10 cellular contexts compared by ENCODE assay signal in genomic region chr2:29528891-29529520, GRCh38.
DNase-seq lines count a peak whose midpoint lies in the region; ATAC-seq and TF ChIP-seq lines count a peak whose summit lies in the region.
"Had no signal": no experiment of that assay in that cellular context is flagged by ENCODE, and none has a peak within 500 bp of the region (broad histone marks: within the 10 kb centered on the region; RNA-seq: fewer than 3 reads in every experiment).

No MANE protein-coding gene starts in this region.

- H3K4me1 Mint-ChIP-seq in activated CD4-positive, alpha-beta memory T cell treated with anti-CD3 and anti-CD28 coated beads for 36 hours (ENCODE audit: low read depth) = peaks cover 5% of the 10 kb centered on the region
- peaks cover 7% of the 10 kb centered on the region for H3K4me1 Mint-ChIP-seq in activated CD4-positive, alpha-beta memory T cell treated with anti-CD3 and anti-CD28 coated beads, Interleukin-2, amount 10 ng/mL, durations not matched to agents 7 days and 5 days
- peaks cover 0 to 7% of the 10 kb centered on the region in 2 donors for H3K4me1 Mint-ChIP-seq in stimulated activated naive B cell treated with anti-CD40 and anti-IgM and Interleukin-4, amounts not matched to agents 10 μg/mL and 1 μg/mL and 100 μg/mL, for 72 hours
- H3K4me1 Mint-ChIP-seq: central memory CD8-positive, alpha-beta T cell had no signal

- H3K9me3 Mint-ChIP-seq in activated CD4-positive, alpha-beta memory T cell treated with anti-CD3 and anti-CD28 coated beads for 36 hours = no peaks in the 10 kb centered on the region
- H3K9me3 Mint-ChIP-seq in activated CD4-positive, alpha-beta memory T cell treated with anti-CD3 and anti-CD28 coated beads, Interleukin-2, amount 10 ng/mL, durations not matched to agents 7 days and 5 days = no peaks in the 10 kb centered on the region
- H3K9me3 Mint-ChIP-seq in stimulated activated naive B cell treated with anti-CD40 and anti-IgM and Interleukin-4, amounts not matched to agents 10 μg/mL and 1 μg/mL and 100 μg/mL, for 72 hours = peaks cover 3 to 4% of the 10 kb centered on the region in 2 donors
- H3K9me3 Mint-ChIP-seq: central memory CD8-positive, alpha-beta T cell had no signal

- H3K27me3 Mint-ChIP-seq in activated CD4-positive, alpha-beta memory T cell treated with anti-CD3 and anti-CD28 coated beads for 36 hours = peaks cover 16% of the 10 kb centered on the region
- H3K27me3 Mint-ChIP-seq in activated CD4-positive, alpha-beta memory T cell treated with anti-CD3 and anti-CD28 coated beads, Interleukin-2, amount 10 ng/mL, durations not matched to agents 7 days and 5 days = peaks cover 20% of the 10 kb centered on the region
- peaks cover 4 to 12% of the 10 kb centered on the region in 2 donors for H3K27me3 Mint-ChIP-seq in stimulated activated naive B cell treated with anti-CD40 and anti-IgM and Interleukin-4, amounts not matched to agents 10 μg/mL and 1 μg/mL and 100 μg/mL, for 72 hours

- H3K27ac Mint-ChIP-seq in activated CD4-positive, alpha-beta memory T cell treated with anti-CD3 and anti-CD28 coated beads for 36 hours = no peak overlapping the region
- no peak overlapping the region for H3K27ac Mint-ChIP-seq in activated CD4-positive, alpha-beta memory T cell treated with anti-CD3 and anti-CD28 coated beads, Interleukin-2, amount 10 ng/mL, durations not matched to agents 7 days and 5 days
- no peak overlapping the region for H3K27ac Mint-ChIP-seq in stimulated activated naive B cell treated with anti-CD40 and anti-IgM and Interleukin-4, amounts not matched to agents 10 μg/mL and 1 μg/mL and 100 μg/mL, for 72 hours

- peak; percentile 64 for DNase-seq in activated CD4-positive, alpha-beta memory T cell treated with anti-CD3 and anti-CD28 coated beads for 36 hours
- no peak for DNase-seq in activated CD4-positive, alpha-beta memory T cell treated with anti-CD3 and anti-CD28 coated beads, Interleukin-2, amount 10 ng/mL, durations not matched to agents 7 days and 5 days
- DNase-seq in amygdala (lab: John Stamatoyannopoulos, UW) (peak in 31 of 56 donors; percentile 3 to 44 (median 18)), left kidney (ENCODE audit: low read depth, low spot score) (peak; percentile 85), breast epithelium (ENCODE audit: low spot score in 2 of 2) (no peak), COLO668 (lab: John Stamatoyannopoulos, UW; ENCODE audit: unreplicated experiment) (no peak)
- DNase-seq in stimulated activated naive B cell treated with anti-CD40 and anti-IgM and Interleukin-4, amounts not matched to agents 10 μg/mL and 1 μg/mL and 100 μg/mL, for 72 hours = no peak

- no peak for TF ChIP-seq CTCF in breast epithelium (IDR thresholded peaks at IDR 0.05)

- ATAC-seq in stimulated activated naive B cell treated with anti-CD40 and anti-IgM and Interleukin-4, amounts not matched to agents 10 μg/mL and 1 μg/mL and 100 μg/mL, for 72 hours (replicated peaks) = peak; percentile 46 to 67
- ATAC-seq in HG02798 (IDR thresholded peaks at IDR 0.05; ENCODE audit: poor library complexity, unreplicated experiment) = no peak

- no peak overlapping the region for H3K27ac ChIP-seq in breast epithelium
- H3K27ac ChIP-seq: prostate gland had no signal

- intact Hi-C loops in activated CD4-positive, alpha-beta memory T cell treated with anti-CD3 and anti-CD28 coated beads for 36 hours (cut with micrococcal nuclease) = no loop called here
- intact Hi-C loops in breast epithelium (cut with DNase I; ENCODE audit: low total_unique reads) = no loop called here

- no peak overlapping the region for H3K4me3 Mint-ChIP-seq in activated CD4-positive, alpha-beta memory T cell treated with anti-CD3 and anti-CD28 coated beads for 36 hours
- H3K4me3 Mint-ChIP-seq in activated CD4-positive, alpha-beta memory T cell treated with anti-CD3 and anti-CD28 coated beads, Interleukin-2, amount 10 ng/mL, durations not matched to agents 7 days and 5 days = no peak overlapping the region
- H3K4me3 Mint-ChIP-seq in stimulated activated naive B cell treated with anti-CD40 and anti-IgM and Interleukin-4, amounts not matched to agents 10 μg/mL and 1 μg/mL and 100 μg/mL, for 72 hours = peak overlapping the region in 1 of 2 donors; percentile 17
- H3K4me3 Mint-ChIP-seq: central memory CD8-positive, alpha-beta T cell had no signal

- H3K9me3 ChIP-seq in breast epithelium = no peaks in the 10 kb centered on the region
- H3K9me3 ChIP-seq: prostate gland had no signal

- TF ChIP-seq POLR2A in breast epithelium (IDR thresholded peaks at IDR 0.05) = no peak

- no peaks in the 10 kb centered on the region for H3K27me3 ChIP-seq in breast epithelium

- POLR2A ChIA-PET in activated CD4-positive, alpha-beta memory T cell treated with anti-CD3 and anti-CD28 coated beads for 36 hours (lab: Charles Lee) = no interaction called here
- POLR2A ChIA-PET in activated CD4-positive, alpha-beta memory T cell treated with anti-CD3 and anti-CD28 coated beads, Interleukin-2, amount 10 ng/mL, durations not matched to agents 7 days and 5 days (lab: Charles Lee) = no interaction called here

- H3K4me1 ChIP-seq in breast epithelium = no peaks in the 10 kb centered on the region
- H3K4me1 ChIP-seq: prostate gland had no signal

- no peak overlapping the region for H3K4me3 ChIP-seq in breast epithelium
- H3K4me3 ChIP-seq: prostate gland had no signal

- no peaks in the 10 kb centered on the region for H3K36me3 ChIP-seq in breast epithelium
- H3K36me3 ChIP-seq: prostate gland had no signal

- no peaks in the 10 kb centered on the region for H3K36me3 Mint-ChIP-seq in activated CD4-positive, alpha-beta memory T cell treated with anti-CD3 and anti-CD28 coated beads for 36 hours
- H3K36me3 Mint-ChIP-seq in activated CD4-positive, alpha-beta memory T cell treated with anti-CD3 and anti-CD28 coated beads, Interleukin-2, amount 10 ng/mL, durations not matched to agents 7 days and 5 days (ENCODE audit: low read depth) = no peaks in the 10 kb centered on the region
- H3K36me3 Mint-ChIP-seq in stimulated activated naive B cell treated with anti-CD40 and anti-IgM and Interleukin-4, amounts not matched to agents 10 μg/mL and 1 μg/mL and 100 μg/mL, for 72 hours = no peaks in the 10 kb centered on the region

- CTCF ChIA-PET in activated CD4-positive, alpha-beta memory T cell treated with anti-CD3 and anti-CD28 coated beads for 36 hours (lab: Charles Lee) = no interaction called here
- CTCF ChIA-PET in activated CD4-positive, alpha-beta memory T cell treated with anti-CD3 and anti-CD28 coated beads, Interleukin-2, amount 10 ng/mL, durations not matched to agents 7 days and 5 days (lab: Charles Lee) = no interaction called here

Comparison
In these comparisons a context has a peak if more than half of its experiments do, and no peak if none do; other contexts are left out.
1. DNase-seq: peak in activated CD4-positive, alpha-beta memory T cell treated with anti-CD3 and anti-CD28 coated beads for 36 hours (single experiment), amygdala (31 of 56) and left kidney (single experiment); none in activated CD4-positive, alpha-beta memory T cell treated with anti-CD3 and anti-CD28 coated beads, Interleukin-2, amount 10 ng/mL, durations not matched to agents 7 days and 5 days (single experiment), stimulated activated naive B cell treated with anti-CD40 and anti-IgM and Interleukin-4, amounts not matched to agents 10 μg/mL and 1 μg/mL and 100 μg/mL, for 72 hours (single experiment), breast epithelium (0 of 2) and COLO668 (single experiment).